8 cellular contexts compared by ENCODE assay signal in the genomic region with DNA sequence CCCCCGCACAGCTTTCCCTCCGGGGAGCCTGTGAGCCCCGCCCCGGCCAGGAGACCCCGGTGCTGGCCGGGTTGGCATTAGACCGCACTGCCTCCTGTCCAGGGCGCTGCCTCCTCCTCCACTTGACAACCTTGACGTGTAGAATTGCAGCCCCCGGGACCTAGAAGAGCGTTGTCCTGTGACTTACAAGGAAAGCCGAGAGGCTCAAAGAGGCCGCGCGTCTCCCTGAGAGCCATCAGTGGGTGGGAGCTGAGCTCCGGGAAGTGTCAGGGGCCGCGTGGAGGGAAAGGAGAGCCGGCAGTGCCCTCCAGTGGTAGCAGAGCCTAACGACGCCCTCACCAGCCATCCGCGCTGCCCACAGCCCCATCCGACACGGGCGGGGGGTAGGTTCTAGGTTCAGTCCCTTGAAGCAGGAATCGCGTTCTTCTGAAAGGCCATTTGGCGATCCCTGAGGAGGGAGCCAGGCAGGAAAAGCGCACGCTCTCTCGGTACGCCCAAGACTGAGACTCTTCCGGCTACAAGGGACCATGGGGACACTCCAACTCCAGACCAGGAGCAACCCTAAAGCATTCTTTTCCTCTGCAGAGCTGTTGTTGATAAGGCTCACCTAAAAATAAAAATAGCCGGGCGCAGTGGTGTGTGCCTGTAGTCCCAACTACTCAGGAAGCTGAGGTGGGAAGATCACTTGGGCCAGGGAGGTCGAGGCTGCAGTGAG. TPM values are rescaled to one million over a fixed set of nuclear protein-coding genes. Genes with fewer than 3 reads are reported as not detected.
DNase-seq lines count a peak whose midpoint lies in the region; FAIRE-seq and TF ChIP-seq lines count a peak whose summit lies in the region.

No MANE protein-coding gene starts in this region.

- H3K4me1 ChIP-seq in ovary (ENCODE audit: insufficient read depth) (peaks cover 6% of the 10 kb centered on the region), thymus (ENCODE audit: control insufficient read depth, insufficient read depth, low read length) (peaks cover 3% of the 10 kb centered on the region)

- H3K9me3 ChIP-seq in ovary (no peaks in the 10 kb centered on the region), thymus (ENCODE audit: control insufficient read depth) (no peaks in the 10 kb centered on the region)

- peak overlapping the region; percentile 44 for H3K4me3 Mint-ChIP-seq in activated naive CD4-positive, alpha-beta T cell treated with anti-CD3 and anti-CD28 coated beads for 36 hours

- peak; percentile 69 for DNase-seq in GDM1 (lab: John Stamatoyannopoulos, UW)
- peak; percentile 88 for DNase-seq in H54 (ENCODE audit: insufficient read length, low spot score)
- DNase-seq in SK-N-DZ (ENCODE audit: low spot score) = peak; percentile 86
- DNase-seq in activated naive CD4-positive, alpha-beta T cell treated with anti-CD3 and anti-CD28 coated beads for 36 hours = peak; percentile 82
- DNase-seq in head of caudate nucleus = peak; percentile 64 to 93 (median 84)
- DNase-seq in ovary = peak; percentile 80 to 91 (median 87)

- intact Hi-C loops in activated naive CD4-positive, alpha-beta T cell treated with anti-CD3 and anti-CD28 coated beads for 36 hours (cut with micrococcal nuclease) = loop anchor here (1.0 to 2.0 kb wide), 5 partner anchors 168 to 431 kb away; partner anchors contain the start of gene GALNT10
- intact Hi-C loops in head of caudate nucleus (cut with DNase I) = loop anchor here (2.0 to 10.0 kb wide), 2 partner anchors 214 to 430 kb away; partner anchors contain the start of gene GALNT10
- intact Hi-C loops in ovary (cut with DNase I) = loop anchor here (2.0 to 10.0 kb wide), 5 partner anchors 210 to 332 kb away; partner anchors contain the start of gene GALNT10 (in 1 of the 4)

- no peak for FAIRE-seq in H54 (lab: Jason Lieb, UNC)

- no peaks in the 10 kb centered on the region for H3K27me3 Mint-ChIP-seq in activated naive CD4-positive, alpha-beta T cell treated with anti-CD3 and anti-CD28 coated beads for 36 hours (ENCODE audit: low read depth)

- TF ChIP-seq CTCF in LNCAP (IDR thresholded peaks at IDR 0.05) = peak; percentile 83
- peak; percentile 82 to 92 (median 87) for TF ChIP-seq CTCF in ovary (IDR thresholded peaks at IDR 0.05)

- CTCF ChIA-PET in activated naive CD4-positive, alpha-beta T cell treated with anti-CD3 and anti-CD28 coated beads for 36 hours (lab: Charles Lee) = interaction anchor here (0.6 to 6.2 kb wide), 37 partner anchors 8 to 430 kb away, joined by 3 to 113 read pairs (median 4); partner anchors contain the start of gene GALNT10

- no peak for TF ChIP-seq EP300 in ovary (IDR thresholded peaks at IDR 0.05)

- H3K27ac Mint-ChIP-seq in activated naive CD4-positive, alpha-beta T cell treated with anti-CD3 and anti-CD28 coated beads for 36 hours = no peak overlapping the region

- H3K27me3 ChIP-seq in ovary = no peaks in the 10 kb centered on the region
- H3K27me3 ChIP-seq in thymus (ENCODE audit: control insufficient read depth, insufficient read depth) = no peaks in the 10 kb centered on the region

- WGBS in ovary, 3 donors = 9 to 13% (median 12%) methylated on average over 37 of the region's 37 CpGs
- 11% methylated on average over 37 of the region's 37 CpGs for WGBS in thymus

- H3K27ac ChIP-seq in ovary (peak overlapping the region in 1 of 2 donors; percentile 63), thymus (ENCODE audit: low read depth) (no peak overlapping the region)

- H3K4me1 Mint-ChIP-seq in activated naive CD4-positive, alpha-beta T cell treated with anti-CD3 and anti-CD28 coated beads for 36 hours (ENCODE audit: low read depth) = peaks cover 10% of the 10 kb centered on the region

- H3K36me3 Mint-ChIP-seq in activated naive CD4-positive, alpha-beta T cell treated with anti-CD3 and anti-CD28 coated beads for 36 hours (ENCODE audit: low read depth) = peaks cover 2% of the 10 kb centered on the region

- no peaks in the 10 kb centered on the region for H3K9me3 Mint-ChIP-seq in activated naive CD4-positive, alpha-beta T cell treated with anti-CD3 and anti-CD28 coated beads for 36 hours

- H3K4me3 ChIP-seq in ovary (peak overlapping the region; percentile 32), thymus (ENCODE audit: low read length) (peak overlapping the region; percentile 38)

- no peaks in the 10 kb centered on the region for H3K36me3 ChIP-seq in ovary
- no peaks in the 10 kb centered on the region for H3K36me3 ChIP-seq in thymus (ENCODE audit: control insufficient read depth, insufficient read depth)

- TF ChIP-seq POLR2A in H54 (IDR thresholded peaks at IDR 0.05; ENCODE audit: low read depth, low read length) = no peak
- no peak for TF ChIP-seq POLR2A in ovary (IDR thresholded peaks at IDR 0.05)

RNA-seq across cellular contexts. Expression of gene SAP30L, which starts 40.6 kb away (rescaled TPM):
- polyA plus RNA-seq in SK-N-DZ (2014; cell fraction: cytosol; rRNA removed) = 17.7 and 24.8 TPM in 2 replicates
- 25.7 and 50.3 TPM in 2 replicates for polyA plus RNA-seq in SK-N-DZ (2014; cell fraction: nucleus; rRNA removed)
- 10 to 100 TPM; 29.3 to 30.3 TPM for total RNA-seq in activated naive CD4-positive, alpha-beta T cell treated with anti-CD3 and anti-CD28 coated beads for 36 hours
- 10 to 100 TPM; 18.7 to 63.1 (median 41.5) TPM for total RNA-seq in ovary
- polyA plus RNA-seq in ovary (10 to 100 TPM; 23.1 to 58.2 TPM), thymus (29.0 TPM)
